ENCODE assay signal across 27 cellular contexts in genomic region chr18:44949967-44950366, GRCh38.
"Had no signal": no experiment of that assay in that cellular context is flagged by ENCODE, and none has a peak within 500 bp of the region (broad histone marks: within the 10 kb centered on the region; RNA-seq: fewer than 3 reads in every experiment).

No MANE protein-coding gene starts in this region.

- DNase-seq: heart right ventricle; kidney glomerular epithelial cell; left cardiac atrium; left lung; mesendoderm; naive B cell; occipital lobe; retina; stimulated activated CD4-positive, alpha-beta T cell treated with anti-CD3 and anti-CD28 coated beads, Interleukin-12 subunit alpha, Interleukin-12 subunit beta, amount 100 ng/mL, for 4 hours; stimulated activated CD4-positive, alpha-beta T cell treated with anti-CD3 and anti-CD28 coated beads, Interleukin-15, amount 100 ng/mL, for 24 hours; stimulated activated CD4-positive, alpha-beta T cell treated with anti-CD3 and anti-CD28 coated beads, Interleukin-2, amount 100 ng/mL, for 24 hours; stimulated activated CD4-positive, alpha-beta T cell treated with anti-CD3 and anti-CD28 coated beads, Interleukin-4, amount 100 ng/mL, for 1 hour; stimulated activated naive CD4-positive, alpha-beta T cell treated with Interleukin-2 at 50 U/mL for 16 hours; stimulated activated naive CD8-positive, alpha-beta T cell treated with anti-CD3 and anti-CD28 coated beads, Interleukin-15, amount 100 ng/mL, for 72 hours; substantia nigra; uterus had no signal

- H3K4me3 Mint-ChIP-seq: mesothelial cell of epicardium; naive B cell; natural killer cell treated with Interleukin-12 subunit alpha and Interleukin-12 subunit beta and Interleukin-15 and Interleukin-18, amount 100 ng/mL, for 72 hours; neural progenitor cell; stimulated activated naive CD8-positive, alpha-beta T cell treated with anti-CD3 and anti-CD28 coated beads, Interleukin-15, amount 100 ng/mL, for 72 hours; type B pancreatic cell had no signal

- H3K4me1 Mint-ChIP-seq: stimulated activated naive CD8-positive, alpha-beta T cell treated with anti-CD3 and anti-CD28 coated beads, Interleukin-15, amount 100 ng/mL, for 72 hours had no signal

- H3K27me3 Mint-ChIP-seq: naive B cell; natural killer cell treated with Interleukin-12 subunit alpha and Interleukin-12 subunit beta and Interleukin-15 and Interleukin-18, amount 100 ng/mL, for 72 hours; stimulated activated naive CD8-positive, alpha-beta T cell treated with anti-CD3 and anti-CD28 coated beads, Interleukin-15, amount 100 ng/mL, for 72 hours; type B pancreatic cell had no signal

- H3K27ac Mint-ChIP-seq: mesothelial cell of epicardium; natural killer cell treated with Interleukin-12 subunit alpha and Interleukin-12 subunit beta and Interleukin-15 and Interleukin-18, amount 100 ng/mL, for 72 hours; neural progenitor cell; progenitor cell of endocrine pancreas; type B pancreatic cell had no signal

- H3K9me3 ChIP-seq: heart right ventricle, left lung, neutrophil, tibial nerve, uterus had no signal

- H3K4me3 ChIP-seq: heart right ventricle, hepatocyte, left lung, lung, neural progenitor cell, skin epidermis, tibial nerve, uterus had no signal

- H3K27me3 ChIP-seq: heart right ventricle, hepatocyte, left lung, neural progenitor cell, neutrophil, tibial nerve, uterus had no signal

- H3K27ac ChIP-seq: heart right ventricle, hepatocyte, left lung, neural progenitor cell, neutrophil, skin epidermis, tibial nerve, uterus had no signal

- H3K36me3 ChIP-seq: neural progenitor cell, uterus had no signal

- H3K4me1 ChIP-seq: left lung, uterus had no signal

- ATAC-seq: heart right ventricle; left cardiac atrium; left lung; natural killer cell treated with Interleukin-12 subunit alpha and Interleukin-12 subunit beta and Interleukin-15 and Interleukin-18, amount 100 ng/mL, for 72 hours; sciatic nerve; stimulated activated naive CD8-positive, alpha-beta T cell treated with anti-CD3 and anti-CD28 coated beads, Interleukin-15, amount 100 ng/mL, for 72 hours had no signal

- H3K9me3 Mint-ChIP-seq: naive B cell; natural killer cell treated with Interleukin-12 subunit alpha and Interleukin-12 subunit beta and Interleukin-15 and Interleukin-18, amount 100 ng/mL, for 72 hours; stimulated activated naive CD8-positive, alpha-beta T cell treated with anti-CD3 and anti-CD28 coated beads, Interleukin-15, amount 100 ng/mL, for 72 hours; type B pancreatic cell had no signal
